ENCODE assay signal across 1 cellular context in the genomic region with DNA sequence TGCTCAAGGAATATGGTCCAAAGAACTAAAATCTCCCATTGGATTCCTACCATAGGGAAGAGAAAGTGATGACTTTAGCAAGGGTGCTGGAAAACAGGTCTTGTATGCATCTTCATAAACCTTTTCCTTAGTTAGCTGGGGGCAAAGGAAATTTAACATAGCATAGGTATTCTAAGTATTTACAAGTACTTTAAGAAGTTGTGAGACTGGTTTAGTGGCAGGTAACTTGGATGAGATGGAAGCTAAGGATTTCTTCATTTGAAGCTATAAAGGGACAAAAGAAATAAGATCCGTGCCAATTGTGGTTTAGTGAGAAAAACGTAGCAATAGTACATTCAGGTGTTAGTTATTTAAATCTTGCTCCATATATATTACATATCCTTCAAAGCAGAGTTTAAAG.
TF ChIP-seq lines count a peak whose summit lies in the region.

No MANE protein-coding gene starts in this region.

TF ChIP-seq in WTC11, 78 proteins besides CTCF, POLR2A, EP300 and RAD21:
- TF ChIP-seq, protein P1, sequence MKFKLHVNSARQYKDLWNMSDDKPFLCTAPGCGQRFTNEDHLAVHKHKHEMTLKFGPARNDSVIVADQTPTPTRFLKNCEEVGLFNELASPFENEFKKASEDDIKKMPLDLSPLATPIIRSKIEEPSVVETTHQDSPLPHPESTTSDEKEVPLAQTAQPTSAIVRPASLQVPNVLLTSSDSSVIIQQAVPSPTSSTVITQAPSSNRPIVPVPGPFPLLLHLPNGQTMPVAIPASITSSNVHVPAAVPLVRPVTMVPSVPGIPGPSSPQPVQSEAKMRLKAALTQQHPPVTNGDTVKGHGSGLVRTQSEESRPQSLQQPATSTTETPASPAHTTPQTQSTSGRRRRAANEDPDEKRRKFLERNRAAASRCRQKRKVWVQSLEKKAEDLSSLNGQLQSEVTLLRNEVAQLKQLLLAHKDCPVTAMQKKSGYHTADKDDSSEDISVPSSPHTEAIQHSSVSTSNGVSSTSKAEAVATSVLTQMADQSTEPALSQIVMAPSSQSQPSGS (CRISPR knock-in tag; IDR thresholded peaks at IDR 0.05; ENCODE audit: borderline replicate concordance, low read depth) = no peak
